ENCODE assay signal across 30 cellular contexts in genomic region chrX:43218198-43218597, GRCh38.
"Had no signal": no experiment of that assay in that cellular context is flagged by ENCODE, and none has a peak within 500 bp of the region (broad histone marks: within the 10 kb centered on the region; RNA-seq: fewer than 3 reads in every experiment).

No MANE protein-coding gene starts in this region.

- H3K27ac Mint-ChIP-seq: activated CD4-positive, alpha-beta memory T cell treated with anti-CD3 and anti-CD28 coated beads for 36 hours; activated CD4-positive, alpha-beta T cell treated with anti-CD3 and anti-CD28 coated beads for 36 hours; activated CD4-positive, alpha-beta T cell treated with anti-CD3 and anti-CD28 coated beads, Interleukin-2, amount 10 ng/mL, durations not matched to agents 24 days and 14 days; activated CD8-positive, alpha-beta memory T cell treated with anti-CD3 and anti-CD28 coated beads, Interleukin-2, amount 10 ng/mL, durations not matched to agents 7 days and 5 days; activated CD8-positive, alpha-beta T cell treated with anti-CD3 and anti-CD28 coated beads, Interleukin-2, amount 10 ng/mL, durations not matched to agents 7 days and 5 days; activated naive CD4-positive, alpha-beta T cell treated with anti-CD3 and anti-CD28 coated beads, Interleukin-2, amount 10 ng/mL, durations not matched to agents 7 days and 5 days; activated naive CD4-positive, alpha-beta T cell treated with anti-CD3 and anti-CD28 coated beads, Interleukin-2, amount 50 U/mL, for 72 hours; activated naive CD8-positive, alpha-beta T cell treated with anti-CD3 and anti-CD28 coated beads, Interleukin-2, amount 10 ng/mL, durations not matched to agents 7 days and 5 days; activated T-helper 1 cell treated with anti-CD3 and anti-CD28 coated beads, Interleukin-12 subunit alpha, Interleukin-12 subunit beta, Interleukin-2, Interleukin-4 antibody, amounts not matched to agents 30 ng/mL and 10 ng/mL and 1 ng/mL, durations not matched to agents 14 hours and 24 hours and 36 hours; dendritic cell treated with granulocyte-macrophage colony-stimulating factor and Interleukin-4, amounts not matched to agents 40 ng/mL and 50 ng/mL, for 4 days; endodermal cell had no signal

- H3K4me1 Mint-ChIP-seq: activated CD4-positive, alpha-beta T cell treated with anti-CD3 and anti-CD28 coated beads for 36 hours; activated CD4-positive, alpha-beta T cell treated with anti-CD3 and anti-CD28 coated beads, Interleukin-2, amount 10 ng/mL, durations not matched to agents 24 days and 14 days; activated CD8-positive, alpha-beta memory T cell treated with anti-CD3 and anti-CD28 coated beads, Interleukin-2, amount 10 ng/mL, durations not matched to agents 7 days and 5 days; activated naive CD4-positive, alpha-beta T cell treated with anti-CD3 and anti-CD28 coated beads, Interleukin-2, amount 10 ng/mL, durations not matched to agents 7 days and 5 days; activated naive CD8-positive, alpha-beta T cell treated with anti-CD3 and anti-CD28 coated beads, Interleukin-2, amount 10 ng/mL, durations not matched to agents 7 days and 5 days; central memory CD8-positive, alpha-beta T cell had no signal

- H3K36me3 Mint-ChIP-seq: activated CD8-positive, alpha-beta memory T cell treated with anti-CD3 and anti-CD28 coated beads, Interleukin-2, amount 10 ng/mL, durations not matched to agents 7 days and 5 days; activated naive CD4-positive, alpha-beta T cell treated with anti-CD3 and anti-CD28 coated beads, Interleukin-2, amount 10 ng/mL, durations not matched to agents 7 days and 5 days had no signal

- ATAC-seq: activated CD4-positive, alpha-beta T cell treated with anti-CD3 and anti-CD28 coated beads for 36 hours; activated CD8-positive, alpha-beta memory T cell treated with anti-CD3 and anti-CD28 coated beads, Interleukin-2, amount 10 ng/mL, durations not matched to agents 7 days and 5 days; activated CD8-positive, alpha-beta T cell treated with anti-CD3 and anti-CD28 coated beads, Interleukin-2, amount 10 ng/mL, durations not matched to agents 7 days and 5 days; activated naive CD4-positive, alpha-beta T cell treated with anti-CD3 and anti-CD28 coated beads, Interleukin-2, amount 50 U/mL, for 72 hours; esophagus mucosa had no signal

- DNase-seq: activated CD4-positive, alpha-beta memory T cell treated with anti-CD3 and anti-CD28 coated beads for 36 hours; activated CD4-positive, alpha-beta T cell treated with anti-CD3 and anti-CD28 coated beads for 36 hours; activated CD4-positive, alpha-beta T cell treated with anti-CD3 and anti-CD28 coated beads, Interleukin-2, amount 10 ng/mL, durations not matched to agents 24 days and 14 days; activated CD4-positive, CD25-positive, alpha-beta regulatory T cell; activated CD4-positive, CD25-positive, alpha-beta regulatory T cell treated with anti-CD3 and anti-CD28 coated beads, Interleukin-2, amount 50 U/mL, for 72 hours; activated CD8-positive, alpha-beta memory T cell treated with anti-CD3 and anti-CD28 coated beads, Interleukin-2, amount 10 ng/mL, durations not matched to agents 7 days and 5 days; activated CD8-positive, alpha-beta memory T cell treated with anti-CD3 and anti-CD28 coated beads, Interleukin-2, amount 50 U/mL, for 4 hours; activated CD8-positive, alpha-beta T cell treated with anti-CD3 and anti-CD28 coated beads, Interleukin-2, amount 10 ng/mL, durations not matched to agents 7 days and 5 days; activated gamma-delta T cell; activated naive CD4-positive, alpha-beta T cell; activated naive CD4-positive, alpha-beta T cell treated with anti-CD3 and anti-CD28 coated beads, Interleukin-2, amount 10 ng/mL, durations not matched to agents 7 days and 5 days; activated naive CD8-positive, alpha-beta T cell treated with anti-CD3 and anti-CD28 coated beads, Interleukin-2, amount 10 ng/mL, durations not matched to agents 7 days and 5 days; activated T-cell treated with anti-CD3 and anti-CD28 coated beads, Interleukin-2, amount 50 U/mL, for 1 hour; activated T-cell treated with anti-CD3 and anti-CD28 coated beads, Interleukin-2, amount 50 U/mL, for 48 hours; amniotic stem cell; anterior cingulate cortex; brain microvascular endothelial cell; dorsolateral prefrontal cortex; effector memory CD4-positive, alpha-beta T cell; endodermal cell; foreskin fibroblast; T-helper 2 cell had no signal

- H3K9me3 Mint-ChIP-seq: central memory CD8-positive, alpha-beta T cell; dendritic cell treated with granulocyte-macrophage colony-stimulating factor and Interleukin-4, amounts not matched to agents 40 ng/mL and 50 ng/mL, for 4 days had no signal

- FAIRE-seq: bronchial epithelial cell, frontal cortex had no signal

- H3K4me3 Mint-ChIP-seq: activated CD4-positive, alpha-beta memory T cell treated with anti-CD3 and anti-CD28 coated beads for 36 hours; activated CD4-positive, alpha-beta T cell treated with anti-CD3 and anti-CD28 coated beads for 36 hours; activated CD4-positive, alpha-beta T cell treated with anti-CD3 and anti-CD28 coated beads, Interleukin-2, amount 10 ng/mL, durations not matched to agents 24 days and 14 days; activated CD8-positive, alpha-beta memory T cell treated with anti-CD3 and anti-CD28 coated beads, Interleukin-2, amount 10 ng/mL, durations not matched to agents 7 days and 5 days; activated CD8-positive, alpha-beta T cell treated with anti-CD3 and anti-CD28 coated beads, Interleukin-2, amount 10 ng/mL, durations not matched to agents 7 days and 5 days; activated naive CD4-positive, alpha-beta T cell treated with anti-CD3 and anti-CD28 coated beads, Interleukin-2, amount 10 ng/mL, durations not matched to agents 7 days and 5 days; activated naive CD8-positive, alpha-beta T cell treated with anti-CD3 and anti-CD28 coated beads, Interleukin-2, amount 10 ng/mL, durations not matched to agents 7 days and 5 days; activated T-helper 1 cell treated with anti-CD3 and anti-CD28 coated beads, Interleukin-12 subunit alpha, Interleukin-12 subunit beta, Interleukin-2, Interleukin-4 antibody, amounts not matched to agents 30 ng/mL and 10 ng/mL and 1 ng/mL, durations not matched to agents 14 hours and 24 hours and 36 hours; central memory CD8-positive, alpha-beta T cell; dendritic cell treated with granulocyte-macrophage colony-stimulating factor and Interleukin-4, amounts not matched to agents 40 ng/mL and 50 ng/mL, for 4 days; endodermal cell had no signal

- H3K4me3 ChIP-seq: coronary artery, dorsolateral prefrontal cortex had no signal

- H3K36me3 ChIP-seq: brain microvascular endothelial cell had no signal

- H3K27me3 Mint-ChIP-seq: activated CD4-positive, alpha-beta memory T cell treated with anti-CD3 and anti-CD28 coated beads for 36 hours; activated CD4-positive, alpha-beta T cell treated with anti-CD3 and anti-CD28 coated beads for 36 hours; activated CD4-positive, alpha-beta T cell treated with anti-CD3 and anti-CD28 coated beads, Interleukin-2, amount 10 ng/mL, durations not matched to agents 24 days and 14 days; activated CD8-positive, alpha-beta memory T cell treated with anti-CD3 and anti-CD28 coated beads, Interleukin-2, amount 10 ng/mL, durations not matched to agents 7 days and 5 days; activated naive CD4-positive, alpha-beta T cell treated with anti-CD3 and anti-CD28 coated beads, Interleukin-2, amount 10 ng/mL, durations not matched to agents 7 days and 5 days; activated naive CD8-positive, alpha-beta T cell treated with anti-CD3 and anti-CD28 coated beads, Interleukin-2, amount 10 ng/mL, durations not matched to agents 7 days and 5 days; central memory CD8-positive, alpha-beta T cell; dendritic cell treated with granulocyte-macrophage colony-stimulating factor and Interleukin-4, amounts not matched to agents 40 ng/mL and 50 ng/mL, for 4 days had no signal

- H3K27me3 ChIP-seq: brain microvascular endothelial cell had no signal

- H3K27ac ChIP-seq: brain microvascular endothelial cell, coronary artery, dorsolateral prefrontal cortex had no signal
